8 cellular contexts compared by ENCODE assay signal in genomic region chr12:107515446-107515958, GRCh38.
A peak's percentile ranks its signal among the peaks of the same experiment; 100 is the strongest.
DNase-seq lines count a peak whose midpoint lies in the region; ATAC-seq and TF ChIP-seq lines count a peak whose summit lies in the region.

No MANE protein-coding gene starts in this region.

- ATAC-seq in GM21619 (IDR thresholded peaks at IDR 0.05; ENCODE audit: unreplicated experiment) (peak; percentile 69), WTC11 (peak; percentile 58), HG03039 (IDR thresholded peaks at IDR 0.05; ENCODE audit: unreplicated experiment) (no peak)

- no peak overlapping the region for H3K27ac ChIP-seq in A673 (ENCODE audit: low read depth, low read length, poor library complexity, severe bottlenecking)

- no peaks in the 10 kb centered on the region for H3K27me3 ChIP-seq in A673 (replicated peaks; ENCODE audit: insufficient read depth, low read depth, low read length, poor library complexity)

- BruUV-seq in A673 (replicated peaks; lab: Mats Ljungman, UMichigan), result no TSS peak

- peaks cover 7% of the 10 kb centered on the region for H3K4me1 ChIP-seq in A673 (ENCODE audit: insufficient read depth, low read length, poor library complexity, severe bottlenecking)

- CTCF ChIA-PET in A673 (lab: Charles Lee) (no interaction called here), WTC11 (lab: Charles Lee) (interaction anchor here (0.9 kb wide), 1 partner anchor 67 kb away, joined by 3 read pairs; no protein-coding TSS in a partner anchor)

- no peak overlapping the region for H3K4me3 Mint-ChIP-seq in WTC11

- H3K36me3 Mint-ChIP-seq in WTC11, result no peaks in the 10 kb centered on the region

- peaks cover 4% of the 10 kb centered on the region for H3K9me3 Mint-ChIP-seq in WTC11

- H3K36me3 ChIP-seq in A673 (ENCODE audit: insufficient read depth, low read length, poor library complexity, severe bottlenecking), result no peaks in the 10 kb centered on the region

- intact Hi-C loops in A673 (cut with micrococcal nuclease; ENCODE audit: unreplicated experiment), result no loop called here

- no peaks in the 10 kb centered on the region for H3K27me3 Mint-ChIP-seq in WTC11 (ENCODE audit: low read depth)

- POLR2A ChIA-PET in A673 (lab: Charles Lee; ENCODE audit: low non-redundant PET) (no interaction called here), WTC11 (lab: Charles Lee) (no interaction called here)

- H3K4me3 ChIP-seq in A673 (ENCODE audit: low read depth, low read length, poor library complexity, severe bottlenecking) (no peak overlapping the region), foreskin fibroblast (ENCODE audit: low read depth in 1 of 2, low read length in 2 of 2) (no peak overlapping the region)

- peak; percentile 75 for DNase-seq in A673 (ENCODE audit: low spot score)
- DNase-seq in WTC11 (ENCODE audit: low spot score), result no peak
- DNase-seq in foreskin fibroblast, result peak; percentile 80 to 86
- DNase-seq in stimulated activated CD4-positive, alpha-beta T cell treated with anti-CD3 and anti-CD28 coated beads, TNF-alpha, amount 100 ng/mL, for 48 hours (ENCODE audit: low read depth in 3 of 3), result peak; percentile 6 to 19 (median 10)
- DNase-seq in midbrain (lab: John Stamatoyannopoulos, UW), result no peak
- DNase-seq in activated CD4-positive, CD25-positive, alpha-beta regulatory T cell (lab: John Stamatoyannopoulos, UW), result no peak

- TF ChIP-seq CTCF in A673 (conservative IDR thresholded peaks at IDR 0.05; ENCODE audit: low read depth, low read length) (no peak), WTC11 (IDR thresholded peaks at IDR 0.05) (no peak), foreskin fibroblast (IDR thresholded peaks at IDR 0.05; ENCODE audit: low read depth, low read length) (no peak)

- H3K27ac Mint-ChIP-seq in WTC11, result no peak overlapping the region

- peaks cover 10% of the 10 kb centered on the region for H3K4me1 Mint-ChIP-seq in WTC11

- no peaks in the 10 kb centered on the region for H3K9me3 ChIP-seq in A673 (ENCODE audit: low read depth, low read length, poor library complexity, severe bottlenecking)

TF ChIP-seq in WTC11, 78 proteins besides CTCF, POLR2A, EP300 and RAD21:
- TF ChIP-seq TCF7 (CRISPR knock-in tag; IDR thresholded peaks at IDR 0.05; ENCODE audit: low read depth) (no peak), ZSCAN18 (CRISPR knock-in tag; IDR thresholded peaks at IDR 0.05) (no peak), HMGA2 (CRISPR knock-in tag; IDR thresholded peaks at IDR 0.05) (no peak), EMX1 (CRISPR knock-in tag; IDR thresholded peaks at IDR 0.05) (no peak), TEAD1 (CRISPR knock-in tag; IDR thresholded peaks at IDR 0.05) (no peak), PRDM15 (CRISPR knock-in tag; IDR thresholded peaks at IDR 0.05) (no peak), GTF2I (CRISPR knock-in tag; conservative IDR thresholded peaks at IDR 0.05) (no peak)
- TF ChIP-seq, protein P1, sequence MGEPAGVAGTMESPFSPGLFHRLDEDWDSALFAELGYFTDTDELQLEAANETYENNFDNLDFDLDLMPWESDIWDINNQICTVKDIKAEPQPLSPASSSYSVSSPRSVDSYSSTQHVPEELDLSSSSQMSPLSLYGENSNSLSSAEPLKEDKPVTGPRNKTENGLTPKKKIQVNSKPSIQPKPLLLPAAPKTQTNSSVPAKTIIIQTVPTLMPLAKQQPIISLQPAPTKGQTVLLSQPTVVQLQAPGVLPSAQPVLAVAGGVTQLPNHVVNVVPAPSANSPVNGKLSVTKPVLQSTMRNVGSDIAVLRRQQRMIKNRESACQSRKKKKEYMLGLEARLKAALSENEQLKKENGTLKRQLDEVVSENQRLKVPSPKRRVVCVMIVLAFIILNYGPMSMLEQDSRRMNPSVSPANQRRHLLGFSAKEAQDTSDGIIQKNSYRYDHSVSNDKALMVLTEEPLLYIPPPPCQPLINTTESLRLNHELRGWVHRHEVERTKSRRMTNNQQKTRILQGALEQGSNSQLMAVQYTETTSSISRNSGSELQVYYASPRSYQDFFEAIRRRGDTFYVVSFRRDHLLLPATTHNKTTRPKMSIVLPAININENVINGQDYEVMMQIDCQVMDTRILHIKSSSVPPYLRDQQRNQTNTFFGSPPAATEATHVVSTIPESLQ (CRISPR knock-in tag; IDR thresholded peaks at IDR 0.05), result no peak
- TF ChIP-seq, protein P2, sequence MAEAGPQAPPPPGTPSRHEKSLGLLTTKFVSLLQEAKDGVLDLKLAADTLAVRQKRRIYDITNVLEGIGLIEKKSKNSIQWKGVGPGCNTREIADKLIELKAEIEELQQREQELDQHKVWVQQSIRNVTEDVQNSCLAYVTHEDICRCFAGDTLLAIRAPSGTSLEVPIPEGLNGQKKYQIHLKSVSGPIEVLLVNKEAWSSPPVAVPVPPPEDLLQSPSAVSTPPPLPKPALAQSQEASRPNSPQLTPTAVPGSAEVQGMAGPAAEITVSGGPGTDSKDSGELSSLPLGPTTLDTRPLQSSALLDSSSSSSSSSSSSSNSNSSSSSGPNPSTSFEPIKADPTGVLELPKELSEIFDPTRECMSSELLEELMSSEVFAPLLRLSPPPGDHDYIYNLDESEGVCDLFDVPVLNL (CRISPR knock-in tag; IDR thresholded peaks at IDR 0.05; ENCODE audit: borderline replicate concordance, low read depth), result no peak

Comparison
In these comparisons a context has a peak if more than half of its experiments do, and no peak if none do; other contexts are left out.
1. DNase-seq: peak in A673 (single experiment), foreskin fibroblast (2 of 2) and stimulated activated CD4-positive, alpha-beta T cell treated with anti-CD3 and anti-CD28 coated beads, TNF-alpha, amount 100 ng/mL, for 48 hours (3 of 3); none in WTC11 (single experiment), midbrain (single experiment) and activated CD4-positive, CD25-positive, alpha-beta regulatory T cell (0 of 4).